Comparison of ENCODE assay signal across 22 cellular contexts in the genomic region with DNA sequence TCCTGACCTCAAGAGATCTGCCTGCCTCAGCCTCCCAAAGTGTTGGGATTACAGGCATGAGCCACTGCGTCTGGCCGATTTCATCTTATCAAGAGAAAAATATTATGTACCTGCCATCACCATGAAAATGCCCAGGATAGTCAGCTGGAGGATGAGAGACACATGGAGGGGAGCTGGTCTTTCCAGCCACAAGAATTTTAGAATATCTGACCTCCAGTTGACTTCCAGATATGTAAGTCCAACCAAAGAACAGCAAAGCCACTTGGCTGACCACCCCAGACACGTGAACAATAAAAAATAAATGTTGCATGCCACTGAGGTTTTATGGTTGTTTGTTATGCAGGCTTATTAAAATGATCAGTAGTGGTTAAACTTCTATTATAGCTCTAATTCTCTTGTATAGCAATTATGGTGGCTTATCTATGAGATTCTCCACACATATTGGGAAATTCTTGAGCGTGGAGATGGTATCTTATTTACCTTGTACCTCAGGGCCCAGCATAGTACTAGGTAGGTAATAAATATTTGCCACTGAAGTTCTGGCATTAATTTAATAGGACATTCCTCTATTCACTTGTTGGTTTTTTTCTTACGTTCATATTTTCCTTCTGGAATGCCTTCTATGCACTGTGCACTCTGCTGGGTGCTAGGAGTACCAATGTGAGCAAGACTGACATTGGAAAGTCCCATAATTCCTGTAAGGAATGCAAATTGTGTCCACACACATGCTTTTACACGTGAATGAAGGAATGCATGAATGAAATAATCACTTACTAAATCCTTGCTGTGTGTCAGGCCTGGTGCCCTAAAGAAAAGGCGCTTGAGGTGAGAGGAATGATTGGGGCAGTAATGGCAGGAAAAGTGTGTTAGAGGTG.
DNase-seq lines count a peak whose midpoint lies in the region; ATAC-seq, FAIRE-seq and TF ChIP-seq lines count a peak whose summit lies in the region.
"Had no signal": no experiment of that assay in that cellular context is flagged by ENCODE, and none has a peak within 500 bp of the region (broad histone marks: within the 10 kb centered on the region; RNA-seq: fewer than 3 reads in every experiment).

No MANE protein-coding gene starts in this region.

- no peak overlapping the region for H3K27ac Mint-ChIP-seq in endodermal cell
- H3K27ac Mint-ChIP-seq: CD14-positive monocyte had no signal

- H4K8ac ChIP-seq in IMR-90 (ENCODE audit: low read depth in 2 of 2, low read length in 2 of 2) (no peak overlapping the region), neuronal stem cell (ENCODE audit: low read depth, low read length) (no peak overlapping the region)

- 83% methylated on average over 1 of the region's 7 CpGs; no CpG with 5 or more reads in 1 of the 2 experiments for WGBS in IMR-90 (ENCODE audit: extremely low coverage in 2 of 2, insufficient read length in 1 of 2), 2 experiments
- 89 to 96% methylated on average over 7 of the region's 7 CpGs for WGBS in endodermal cell (ENCODE audit: insufficient coverage in 1 of 2, insufficient read length in 1 of 2), 2 experiments
- no CpG with 5 or more reads among the region's 7 CpGs for WGBS in neuronal stem cell (ENCODE audit: extremely low coverage in 2 of 2, insufficient read length in 2 of 2, insufficient replicate concordance in 1 of 2), 2 donors
- 12% methylated on average over 7 of the region's 7 CpGs for WGBS in HepG2 (ENCODE audit: low lambda C conversion rate)

- no peaks in the 10 kb centered on the region for H3K79me2 ChIP-seq in HepG2 (ENCODE audit: insufficient read depth, low read length)

- no peak overlapping the region for H2AFZ ChIP-seq in IMR-90 (replicated peaks; ENCODE audit: low read length, poor library complexity)
- no peak overlapping the region for H2AFZ ChIP-seq in neuronal stem cell (ENCODE audit: low read length)
- H2AFZ ChIP-seq in HepG2 (ENCODE audit: low read length), result no peak overlapping the region

- H3K18ac ChIP-seq in IMR-90 (ENCODE audit: low read depth, low read length), result no peak overlapping the region
- no peak overlapping the region for H3K18ac ChIP-seq in neuronal stem cell (ENCODE audit: low read length)

- H2BK5ac ChIP-seq in IMR-90 (ENCODE audit: low read depth, low read length, poor library complexity, severe bottlenecking) (no peak overlapping the region), neuronal stem cell (ENCODE audit: low read length) (peak overlapping the region; percentile 9)

- CTCF ChIA-PET in IMR-90 (lab: Yijun Ruan, JAX), result no interaction called here
- CTCF ChIA-PET in HepG2 (lab: Yijun Ruan, JAX; ENCODE audit: low intra/inter-chr PET ratio, low total read pairs), result no interaction called here

- ATAC-seq in IMR-90 (ENCODE audit: low read depth), result no peak
- ATAC-seq in HG03439 (IDR thresholded peaks at IDR 0.05; ENCODE audit: unreplicated experiment), result no peak
- ATAC-seq in GM21528 (IDR thresholded peaks at IDR 0.05; ENCODE audit: low FRiP score, unreplicated experiment), result no peak
- no peak for ATAC-seq in HepG2

- no peak for TF ChIP-seq CTCF in 22Rv1 (IDR thresholded peaks at IDR 0.05)
- no peak for TF ChIP-seq CTCF in IMR-90 (conservative IDR thresholded peaks at IDR 0.05; ENCODE audit: low read depth, low read length)
- TF ChIP-seq CTCF in endodermal cell (conservative IDR thresholded peaks at IDR 0.05), result no peak
- no peak for TF ChIP-seq CTCF in HepG2 (CRISPR knock-in tag; IDR thresholded peaks at IDR 0.05)

- in situ Hi-C loops in IMR-90 (cut with MboI; ENCODE audit: low sequenced_read_pairs) (no loop called here), HepG2 (cut with HindIII; ENCODE audit: extremely low pct_ligation_motif_present, low pct_unique_long_range_greater_than_20kb) (no loop called here)

- no peak for TF ChIP-seq POLR2A in IMR-90 (IDR thresholded peaks at IDR 0.05; ENCODE audit: low read depth, low read length)
- no peak for TF ChIP-seq POLR2A in HepG2 (IDR thresholded peaks at IDR 0.05; ENCODE audit: insufficient read depth in 1 of 2, low read depth in 2 of 2, low read length in 2 of 2)

- no peaks in the 10 kb centered on the region; the same call in 1 of the 2 replicates for H3K4me1 ChIP-seq in IMR-90 (ENCODE audit: control insufficient read depth, insufficient read depth, low read length)
- no peaks in the 10 kb centered on the region for H3K4me1 ChIP-seq in endodermal cell (ENCODE audit: control insufficient read depth, insufficient read depth, low read length)
- H3K4me1 ChIP-seq in neuronal stem cell (ENCODE audit: control insufficient read depth in 2 of 2, insufficient read depth in 1 of 2, low read depth in 1 of 2, low read length in 2 of 2), result peaks cover 0 to 15% of the 10 kb centered on the region in 2 donors
- peaks cover 7% of the 10 kb centered on the region; the same call in 1 of the 2 replicates for H3K4me1 ChIP-seq in HepG2 (ENCODE audit: insufficient read depth, low read length)
- H3K4me1 ChIP-seq: HAP-1 had no signal

- POLR2A ChIA-PET in IMR-90 (lab: Charles Lee; ENCODE audit: unreplicated experiment) (no interaction called here), HepG2 (lab: Yijun Ruan, JAX) (no interaction called here)

- no peak for TF ChIP-seq RAD21 in IMR-90 (IDR thresholded peaks at IDR 0.05; ENCODE audit: low read length)
- TF ChIP-seq RAD21 in HepG2 (CRISPR knock-in tag; IDR thresholded peaks at IDR 0.05), result no peak

- H3K27ac ChIP-seq in 22Rv1 (peak overlapping the region; percentile 23), IMR-90 (ENCODE audit: insufficient read depth, low read length) (no peak overlapping the region), endodermal cell (ENCODE audit: low read depth, low read length) (no peak overlapping the region), neuronal stem cell (replicated peaks; ENCODE audit: low read length) (no peak overlapping the region), HepG2 (ENCODE audit: extremely low read length, insufficient read depth, low read length) (no peak overlapping the region)
- H3K27ac ChIP-seq: HL-60 had no signal

- H3K4me2 ChIP-seq in IMR-90 (ENCODE audit: low read depth, low read length) (no peak overlapping the region), neuronal stem cell (ENCODE audit: insufficient read depth, low read length, poor library complexity, severe bottlenecking) (no peak overlapping the region), HepG2 (ENCODE audit: low read depth, low read length) (no peak overlapping the region)
- H3K4me2 ChIP-seq: SK-N-SH had no signal

- H3K27me3 Mint-ChIP-seq in endodermal cell (ENCODE audit: insufficient read depth), result no peaks in the 10 kb centered on the region

- H2BK15ac ChIP-seq in IMR-90 (ENCODE audit: low read depth, low read length), result no peak overlapping the region
- H2BK15ac ChIP-seq in neuronal stem cell (ENCODE audit: low read length), result no peak overlapping the region

- H3K14ac ChIP-seq in IMR-90 (replicated peaks; ENCODE audit: low read depth, low read length) (no peak overlapping the region), neuronal stem cell (ENCODE audit: low read length) (no peak overlapping the region)

- FAIRE-seq in HepG2 (lab: Jason Lieb, UNC), result no peak
- FAIRE-seq: HTR-8/SVneo, RCC 7860 had no signal

- intact Hi-C loops in IMR-90 (cut with micrococcal nuclease), result no loop called here
- intact Hi-C loops in HepG2 (cut with micrococcal nuclease; ENCODE audit: unreplicated experiment), result no loop called here

- no peak overlapping the region for H2BK20ac ChIP-seq in IMR-90 (ENCODE audit: low read depth, low read length)

- H3K4ac ChIP-seq in IMR-90 (ENCODE audit: low read depth, low read length) (no peak overlapping the region), neuronal stem cell (ENCODE audit: low read length) (no peak overlapping the region)

- no peaks in the 10 kb centered on the region for H3K36me3 Mint-ChIP-seq in endodermal cell (ENCODE audit: low read depth)
- H3K36me3 Mint-ChIP-seq: CD14-positive monocyte had no signal

- dilution Hi-C loops in IMR-90 (cut with HindIII; ENCODE audit: low sequenced_read_pairs, unreplicated experiment), result no loop called here

- H3K4me3 Mint-ChIP-seq in endodermal cell, result no peak overlapping the region
- H3K4me3 Mint-ChIP-seq: CD14-positive monocyte had no signal

- BruUV-seq in IMR-90 (replicated peaks; lab: Mats Ljungman, UMichigan), result no TSS peak
- BruUV-seq in HepG2 (replicated peaks; lab: Mats Ljungman, UMichigan), result no TSS peak

- DNase-seq in IMR-90 (peak; percentile 4), endodermal cell (peak; percentile 18), neuronal stem cell (ENCODE audit: low spot score) (no peak), T1000 (lab: John Stamatoyannopoulos, UW) (no peak), HepG2 (ENCODE audit: low spot score) (no peak)
- DNase-seq: DMS 273 treated with DMSO at 0.1 percent for 48 hours, KBM-7, NCI-H1092, NCI-H1694, NCI-H2107, NCI-H2227 treated with DMSO at 0.1 percent for 48 hours, NCI-H524 treated with DMSO at 0.1 percent for 48 hours, Right ventricle myocardium superior, SK-N-SH had no signal

- H2AK9ac ChIP-seq in IMR-90 (replicated peaks; ENCODE audit: low read depth, low read length, poor library complexity), result no peak overlapping the region

- peaks cover 7% of the 10 kb centered on the region for H3K4me1 Mint-ChIP-seq in endodermal cell

- H3K56ac ChIP-seq in IMR-90 (ENCODE audit: extremely low read depth, insufficient read depth, low read length), result no peak overlapping the region

- no peak overlapping the region for H4K5ac ChIP-seq in IMR-90 (ENCODE audit: low read depth, low read length)

- H3K9ac ChIP-seq in IMR-90 (ENCODE audit: low read depth, low read length) (no peak overlapping the region), endodermal cell (ENCODE audit: extremely low read depth, low read length, poor library complexity, severe bottlenecking) (no peak overlapping the region), neuronal stem cell (ENCODE audit: low read depth, low read length, poor library complexity) (no peak overlapping the region), HepG2 (ENCODE audit: insufficient read depth, low read depth, low read length) (no peak overlapping the region)
- H3K9ac ChIP-seq: SK-N-SH had no signal

- H3K23ac ChIP-seq in IMR-90 (ENCODE audit: low read depth, low read length), result no peak overlapping the region
- H3K23ac ChIP-seq in neuronal stem cell (ENCODE audit: low read depth, low read length, poor library complexity), result no peak overlapping the region

- TF ChIP-seq EP300 in HepG2 (IDR thresholded peaks at IDR 0.05; ENCODE audit: low read depth in 2 of 2, low read length in 2 of 2) (no peak), HepG2 (CRISPR knock-in tag; IDR thresholded peaks at IDR 0.05; ENCODE audit: borderline replicate concordance) (no peak)

- no peak overlapping the region for H2BK12ac ChIP-seq in neuronal stem cell (ENCODE audit: low read length)

- H3K9me1 ChIP-seq in IMR-90 (ENCODE audit: insufficient read depth, low read length), result no peaks in the 10 kb centered on the region

- H4K20me1 ChIP-seq in IMR-90 (ENCODE audit: insufficient read depth, low read length), result no peaks in the 10 kb centered on the region
- H4K20me1 ChIP-seq in HepG2 (ENCODE audit: insufficient read depth, low read length), result no peaks in the 10 kb centered on the region

- no peak overlapping the region for H3K4me3 ChIP-seq in IMR-90 (ENCODE audit: insufficient read depth, low read depth, low read length)
- no peak overlapping the region for H3K4me3 ChIP-seq in endodermal cell (ENCODE audit: low read length)
- H3K4me3 ChIP-seq in neuronal stem cell (ENCODE audit: low read length in 2 of 2), result no peak overlapping the region
- H3K4me3 ChIP-seq in HepG2 (replicated peaks in 1 of 3; ENCODE audit: insufficient read depth in 1 of 3, low read depth in 2 of 3, low read length in 3 of 3), result no peak overlapping the region
- H3K4me3 ChIP-seq: HAP-1 had no signal

- H2BK120ac ChIP-seq in IMR-90 (ENCODE audit: low read depth, low read length) (no peak overlapping the region), neuronal stem cell (ENCODE audit: low read depth, low read length) (no peak overlapping the region)

- no peaks in the 10 kb centered on the region for H3K9me3 ChIP-seq in IMR-90 (ENCODE audit: control insufficient read depth, insufficient read depth, low read length)
- H3K9me3 ChIP-seq in endodermal cell (ENCODE audit: control insufficient read depth, low read length), result no peaks in the 10 kb centered on the region
- no peaks in the 10 kb centered on the region for H3K9me3 ChIP-seq in neuronal stem cell (replicated peaks in 1 of 2; ENCODE audit: control insufficient read depth in 2 of 2, insufficient read depth in 1 of 2, low read depth in 1 of 2, low read length in 2 of 2)
- no peaks in the 10 kb centered on the region for H3K9me3 ChIP-seq in HepG2 (ENCODE audit: low read length)
- H3K9me3 ChIP-seq: HAP-1, SK-N-SH had no signal

- H3K27me3 ChIP-seq in IMR-90 (ENCODE audit: control insufficient read depth, insufficient read depth, low read length) (no peaks in the 10 kb centered on the region), endodermal cell (ENCODE audit: control insufficient read depth, insufficient read depth, low read length, poor library complexity, severe bottlenecking) (no peaks in the 10 kb centered on the region), neuronal stem cell (ENCODE audit: control insufficient read depth in 3 of 3, insufficient read depth in 3 of 3, low read depth in 1 of 3, low read length in 3 of 3) (peaks cover 0 to 3% (median 0%) of the 10 kb centered on the region in 3 experiments), HepG2 (ENCODE audit: control insufficient read depth in 1 of 2, insufficient read depth in 2 of 2, low read length in 2 of 2) (no peaks in the 10 kb centered on the region)

- no peak overlapping the region for H2AK5ac ChIP-seq in IMR-90 (ENCODE audit: low read depth, low read length)
- H2AK5ac ChIP-seq in neuronal stem cell (ENCODE audit: low read depth, low read length), result no peak overlapping the region

- no peaks in the 10 kb centered on the region for H3K9me3 Mint-ChIP-seq in endodermal cell

- H3K36me3 ChIP-seq in IMR-90 (ENCODE audit: control insufficient read depth, insufficient read depth, low read length) (no peaks in the 10 kb centered on the region), endodermal cell (ENCODE audit: control insufficient read depth, insufficient read depth, low read length) (no peaks in the 10 kb centered on the region), neuronal stem cell (replicated peaks in 1 of 2; ENCODE audit: control insufficient read depth in 2 of 2, insufficient read depth in 2 of 2, low read length in 2 of 2) (no peaks in the 10 kb centered on the region), HepG2 (replicated peaks in 1 of 2; ENCODE audit: control insufficient read depth in 1 of 2, insufficient read depth in 2 of 2, low read length in 2 of 2) (no peaks in the 10 kb centered on the region)
- H3K36me3 ChIP-seq: HAP-1 had no signal

- H4K91ac ChIP-seq in IMR-90 (ENCODE audit: insufficient read depth, low read depth, low read length) (no peak overlapping the region), neuronal stem cell (ENCODE audit: low read depth, low read length, poor library complexity) (no peak overlapping the region)

- no peaks in the 10 kb centered on the region for H3K79me1 ChIP-seq in IMR-90 (ENCODE audit: low read depth in 1 of 2, low read length in 2 of 2)
- H3K79me1 ChIP-seq in neuronal stem cell (ENCODE audit: low read depth, low read length), result no peaks in the 10 kb centered on the region

Comparison
In these comparisons a context has a peak if more than half of its experiments do, and no peak if none do; other contexts are left out.
1. DNase-seq: peak in IMR-90 (single experiment) and endodermal cell (single experiment); none in neuronal stem cell (single experiment), T1000 (single experiment) and HepG2 (single experiment).